ENCODE assay signal across 18 cellular contexts in genomic region chr4:12186526-12186925, GRCh38.
DNase-seq lines count a peak whose midpoint lies in the region; ATAC-seq and TF ChIP-seq lines count a peak whose summit lies in the region.
"Had no signal": no experiment of that assay in that cellular context is flagged by ENCODE, and none has a peak within 500 bp of the region (broad histone marks: within the 10 kb centered on the region; RNA-seq: fewer than 3 reads in every experiment).

No MANE protein-coding gene starts in this region.

- no peaks in the 10 kb centered on the region for H3K27me3 ChIP-seq in GM23338 (ENCODE audit: insufficient read depth)
- H3K27me3 ChIP-seq: BE2C had no signal

- peaks cover 4% of the 10 kb centered on the region; the same call in 1 of the 3 replicates for H3K4me1 Mint-ChIP-seq in GM23338

- H3K27ac ChIP-seq in GM23338 (ENCODE audit: low read depth), result no peak overlapping the region
- H3K27ac ChIP-seq: GM23248 had no signal

- peak overlapping the region; percentile 67 for H2AFZ ChIP-seq in GM23338
- H2AFZ ChIP-seq: GM23248 had no signal

- H4K20me1 ChIP-seq in GM23338 (replicated peaks; ENCODE audit: insufficient read depth), result no peaks in the 10 kb centered on the region

- H3K4me1 ChIP-seq in GM23338 (ENCODE audit: insufficient read depth), result no peaks in the 10 kb centered on the region
- H3K4me1 ChIP-seq: BE2C, Caco-2 had no signal

- no peaks in the 10 kb centered on the region for H3K9me3 Mint-ChIP-seq in GM23338

- H3K36me3 ChIP-seq in GM23338 (ENCODE audit: insufficient read depth), result no peaks in the 10 kb centered on the region
- H3K36me3 ChIP-seq: BE2C had no signal

- no peak overlapping the region for H3K4me3 ChIP-seq in GM23338
- H3K4me3 ChIP-seq: GM23248, K562 had no signal

- no peaks in the 10 kb centered on the region for H3F3A ChIP-seq in GM23338 (replicated peaks; ENCODE audit: low read depth)

- no peak overlapping the region for H3K4me2 ChIP-seq in GM23338

- no peak overlapping the region for H3K4me3 Mint-ChIP-seq in GM23338
- H3K4me3 Mint-ChIP-seq: CD4-positive, alpha-beta T cell; HFFc6 had no signal

- TF ChIP-seq CTCF in GM23338 (conservative IDR thresholded peaks at IDR 0.05; ENCODE audit: low read depth in 2 of 2), result no peak

- intact Hi-C loops in sciatic nerve (cut with DNase I), result no loop called here

- no peak for ATAC-seq in GM23338
- ATAC-seq in sciatic nerve, result no peak
- ATAC-seq: HCT116, K562 had no signal

- H3K36me3 Mint-ChIP-seq in GM23338 (ENCODE audit: low read depth), result no peaks in the 10 kb centered on the region

- H3K27ac Mint-ChIP-seq in GM23338, result no peak overlapping the region
- H3K27ac Mint-ChIP-seq: CD4-positive, alpha-beta T cell; HFFc6 had no signal

- no peaks in the 10 kb centered on the region for H3K79me2 ChIP-seq in GM23338 (replicated peaks; ENCODE audit: insufficient read depth)

- H3K9me2 ChIP-seq in GM23338 (ENCODE audit: insufficient read depth), result no peaks in the 10 kb centered on the region

- DNase-seq in NCI-H748 (lab: John Stamatoyannopoulos, UW; ENCODE audit: unreplicated experiment) (peak; percentile 11), NCI-H748 treated with DMSO at 0.1 percent for 48 hours (lab: John Stamatoyannopoulos, UW) (no peak), GM23338 (ENCODE audit: low spot score) (no peak), NCI-H446 treated with DMSO at 0.1 percent for 48 hours (lab: John Stamatoyannopoulos, UW) (peak; percentile 35), left kidney (ENCODE audit: low read depth, low spot score) (peak; percentile 16), CD1c-positive myeloid dendritic cell (ENCODE audit: extremely low spot score) (no peak), sciatic nerve (ENCODE audit: low spot score) (no peak)
- DNase-seq: ACHN; BE2C; C1 segment of cervical spinal cord; Caco-2; CD4-positive, alpha-beta T cell; GM23248; H7; HFFc6; IMR-90 had no signal

- peaks cover 4% of the 10 kb centered on the region for H3K27me3 Mint-ChIP-seq in GM23338 (ENCODE audit: insufficient read depth, low read depth, poor library complexity)
- H3K27me3 Mint-ChIP-seq: CD4-positive, alpha-beta T cell had no signal

TF ChIP-seq in GM23338, 12 proteins besides CTCF, POLR2A, EP300 and RAD21:
- no peak for TF ChIP-seq ZNF331 (CRISPR knock-in tag; IDR thresholded peaks at IDR 0.05; ENCODE audit: low read depth)
- TF ChIP-seq, protein P1, sequence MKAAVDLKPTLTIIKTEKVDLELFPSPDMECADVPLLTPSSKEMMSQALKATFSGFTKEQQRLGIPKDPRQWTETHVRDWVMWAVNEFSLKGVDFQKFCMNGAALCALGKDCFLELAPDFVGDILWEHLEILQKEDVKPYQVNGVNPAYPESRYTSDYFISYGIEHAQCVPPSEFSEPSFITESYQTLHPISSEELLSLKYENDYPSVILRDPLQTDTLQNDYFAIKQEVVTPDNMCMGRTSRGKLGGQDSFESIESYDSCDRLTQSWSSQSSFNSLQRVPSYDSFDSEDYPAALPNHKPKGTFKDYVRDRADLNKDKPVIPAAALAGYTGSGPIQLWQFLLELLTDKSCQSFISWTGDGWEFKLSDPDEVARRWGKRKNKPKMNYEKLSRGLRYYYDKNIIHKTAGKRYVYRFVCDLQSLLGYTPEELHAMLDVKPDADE (IDR thresholded peaks at IDR 0.05), result no peak
- TF ChIP-seq ZNF114 (CRISPR knock-in tag; IDR thresholded peaks at IDR 0.05), result no peak
- no peak for TF ChIP-seq NANOG (IDR thresholded peaks at IDR 0.05; ENCODE audit: borderline replicate concordance)
- TF ChIP-seq ZNF462 (CRISPR knock-in tag; IDR thresholded peaks at IDR 0.05), result no peak
- no peak for TF ChIP-seq EZH2 (IDR thresholded peaks at IDR 0.05; ENCODE audit: low read depth, unreplicated experiment)

Comparison
In these comparisons a context has a peak if more than half of its experiments do, and no peak if none do; other contexts are left out.
1. DNase-seq: peak in NCI-H748 (single experiment), NCI-H446 treated with DMSO at 0.1 percent for 48 hours (single experiment) and left kidney (single experiment); none in NCI-H748 treated with DMSO at 0.1 percent for 48 hours (single experiment), GM23338 (single experiment), CD1c-positive myeloid dendritic cell (single experiment) and sciatic nerve (single experiment).